Comparison of ENCODE assay signal across 8 cellular contexts in genomic region chr11:5690216-5690615, GRCh38. TPM values are rescaled to one million over a fixed set of nuclear protein-coding genes. Genes with fewer than 3 reads are reported as not detected.
DNase-seq lines count a peak whose midpoint lies in the region; ATAC-seq and TF ChIP-seq lines count a peak whose summit lies in the region.

No MANE protein-coding gene starts in this region.

- H3K27me3 ChIP-seq in mesendoderm (ENCODE audit: insufficient read depth, low read length, poor library complexity), result no peaks in the 10 kb centered on the region

- no peak overlapping the region for H4K8ac ChIP-seq in mesendoderm (ENCODE audit: low read depth, low read length)

- WGBS in mesendoderm (ENCODE audit: extremely low coverage, insufficient coverage, low lambda C conversion rate), result no CpG with 5 or more reads among the region's 5 CpGs

- no peak overlapping the region for H3K27ac ChIP-seq in mesendoderm (ENCODE audit: low read depth, low read length)

- H3K4me3 ChIP-seq in cardiac fibroblast (replicated peaks in 1 of 2; ENCODE audit: low read depth in 2 of 2, low read length in 2 of 2) (peak overlapping the region; percentile 35 to 64), mesendoderm (ENCODE audit: low read length) (no peak overlapping the region)

- no peak overlapping the region for H4K5ac ChIP-seq in mesendoderm (ENCODE audit: low read length)

- no peak overlapping the region for H3K23ac ChIP-seq in mesendoderm (ENCODE audit: low read length)

- H2BK15ac ChIP-seq in mesendoderm (replicated peaks; ENCODE audit: low read depth), result no peak overlapping the region

- H3K4me1 ChIP-seq in mesendoderm (ENCODE audit: control insufficient read depth, low read depth, low read length), result peaks cover 2% of the 10 kb centered on the region

- H2BK120ac ChIP-seq in mesendoderm (ENCODE audit: low read depth, low read length), result no peak overlapping the region

- no peak overlapping the region for H3K4me2 ChIP-seq in mesendoderm (ENCODE audit: low read length)

- no peak overlapping the region for H3K56ac ChIP-seq in mesendoderm (ENCODE audit: low read length)

- H3K36me3 ChIP-seq in mesendoderm (ENCODE audit: control insufficient read depth, insufficient read depth, low read length), result no peaks in the 10 kb centered on the region

- H3K79me2 ChIP-seq in mesendoderm (ENCODE audit: control insufficient read depth, insufficient read depth, low read length), result no peaks in the 10 kb centered on the region

- ATAC-seq in GM18519 (IDR thresholded peaks at IDR 0.05; ENCODE audit: low FRiP score, unreplicated experiment) (no peak), GM21515 (IDR thresholded peaks at IDR 0.05; ENCODE audit: unreplicated experiment) (no peak)

- no peaks in the 10 kb centered on the region for H3K79me1 ChIP-seq in mesendoderm (ENCODE audit: low read length)

- peak overlapping the region; percentile 21 for H3K4ac ChIP-seq in mesendoderm (ENCODE audit: low read depth, low read length)

- no peak for TF ChIP-seq CTCF in cardiac fibroblast (IDR thresholded peaks at IDR 0.05; ENCODE audit: low read depth, low read length)

- DNase-seq in A172 (ENCODE audit: low spot score) (peak; percentile 21), HT1080 (ENCODE audit: low read depth) (peak; percentile 32), cardiac fibroblast (ENCODE audit: low read depth in 2 of 2) (peak; percentile 53 to 57), mesendoderm (peak; percentile 15), NCI-H1417 (lab: John Stamatoyannopoulos, UW) (no peak), SK-N-DZ (ENCODE audit: low spot score) (no peak)

- no peak overlapping the region for H2AK5ac ChIP-seq in mesendoderm (ENCODE audit: low read length)

- peak overlapping the region; percentile 11 for H3K18ac ChIP-seq in mesendoderm (ENCODE audit: low read length)

- H3K9ac ChIP-seq in mesendoderm (ENCODE audit: low read length), result no peak overlapping the region

- no peak overlapping the region for H2BK5ac ChIP-seq in mesendoderm (ENCODE audit: low read length)

RNA-seq across cellular contexts. Expression of gene TRIM22, which starts 0.6 kb away (rescaled TPM):
- total RNA-seq in A172 (2014; rRNA removed; shearing (Covaris generic)), result 34.9 and 43.0 TPM in 2 replicates
- total RNA-seq in HT1080 (2014; rRNA removed; shearing (Covaris generic)), result 12.3 and 18.4 TPM in 2 replicates
- 25.4 and 27.9 TPM in 2 replicates for polyA plus RNA-seq in HT1080 (2015; cell fraction: cytosol; rRNA removed)
- polyA plus RNA-seq in HT1080 (2015; cell fraction: nucleus; rRNA removed), result 114 and 117 TPM in 2 replicates
- 2.8 TPM for polyA plus RNA-seq in mesendoderm (2013, experiment 1 of 2)
- 3.0 TPM for polyA plus RNA-seq in mesendoderm (2013, experiment 2 of 2)
- polyA plus RNA-seq in SK-N-DZ (2014; cell fraction: cytosol; rRNA removed), result 0.23 TPM in 1 of 2 replicates, not detected in the other
- polyA plus RNA-seq in SK-N-DZ (2014; cell fraction: nucleus; rRNA removed), result 0.07 TPM in 1 of 2 replicates, not detected in the other

RNA-seq across cellular contexts. Expression of gene TRIM5, which starts 5.3 kb away (rescaled TPM):
- 32.9 and 47.7 TPM in 2 replicates for total RNA-seq in A172 (2014; rRNA removed; shearing (Covaris generic))
- total RNA-seq in HT1080 (2014; rRNA removed; shearing (Covaris generic)), result 22.5 and 29.2 TPM in 2 replicates
- polyA plus RNA-seq in HT1080 (2015; cell fraction: cytosol; rRNA removed), result 28.8 and 37.1 TPM in 2 replicates
- polyA plus RNA-seq in HT1080 (2015; cell fraction: nucleus; rRNA removed), result 67.7 and 69.3 TPM in 2 replicates
- polyA plus RNA-seq in mesendoderm (2013, experiment 1 of 2), result 21.1 TPM
- 21.2 TPM for polyA plus RNA-seq in mesendoderm (2013, experiment 2 of 2)
- polyA plus RNA-seq in SK-N-DZ (2014; cell fraction: cytosol; rRNA removed), result 2.4 and 4.1 TPM in 2 replicates
- 2.1 and 3.6 TPM in 2 replicates for polyA plus RNA-seq in SK-N-DZ (2014; cell fraction: nucleus; rRNA removed)

RNA-seq across cellular contexts. Expression of gene OR56B1, which starts 46.0 kb away (rescaled TPM):
- not detected in 2 replicates for total RNA-seq in A172 (2014; rRNA removed; shearing (Covaris generic))
- not detected in 2 replicates for total RNA-seq in HT1080 (2014; rRNA removed; shearing (Covaris generic))
- not detected in 2 replicates for polyA plus RNA-seq in HT1080 (2015; cell fraction: cytosol; rRNA removed)
- polyA plus RNA-seq in HT1080 (2015; cell fraction: nucleus; rRNA removed), result not detected in 2 replicates
- polyA plus RNA-seq in mesendoderm (2013, experiment 1 of 2), result not detected
- polyA plus RNA-seq in mesendoderm (2013, experiment 2 of 2), result not detected
- not detected in 2 replicates for polyA plus RNA-seq in SK-N-DZ (2014; cell fraction: cytosol; rRNA removed)
- not detected in 2 replicates for polyA plus RNA-seq in SK-N-DZ (2014; cell fraction: nucleus; rRNA removed)

Comparison
In these comparisons a context has a peak if more than half of its experiments do, and no peak if none do; other contexts are left out.
1. DNase-seq: peak in A172 (single experiment), HT1080 (single experiment), cardiac fibroblast (2 of 2) and mesendoderm (single experiment); none in NCI-H1417 (0 of 3) and SK-N-DZ (single experiment).